ENCODE assay signal across 24 cellular contexts in the genomic region with DNA sequence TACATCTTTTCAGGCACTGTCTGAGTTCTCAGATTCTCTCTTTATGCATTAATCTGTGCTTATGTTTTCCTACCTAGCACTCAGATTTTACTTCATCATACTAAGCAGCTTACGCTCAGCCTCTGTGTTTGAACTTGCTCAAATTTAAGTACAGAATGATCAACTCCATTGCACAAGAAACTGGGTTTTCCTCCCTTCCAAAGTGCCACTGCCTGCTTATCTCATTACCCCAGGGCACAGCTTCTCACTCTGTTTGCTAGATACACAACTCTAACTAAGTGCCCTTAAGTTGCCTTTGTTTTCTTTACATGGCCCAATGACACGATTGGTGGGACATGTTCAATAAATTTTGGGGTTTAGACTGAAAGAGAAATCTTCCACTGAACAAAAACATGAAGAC.
DNase-seq lines count a peak whose midpoint lies in the region; ATAC-seq and TF ChIP-seq lines count a peak whose summit lies in the region.
"Had no signal": no experiment of that assay in that cellular context is flagged by ENCODE, and none has a peak within 500 bp of the region (broad histone marks: within the 10 kb centered on the region; RNA-seq: fewer than 3 reads in every experiment).

No MANE protein-coding gene starts in this region.

- H3K27ac Mint-ChIP-seq in memory B cell: peak overlapping the region; percentile 49
- H3K27ac Mint-ChIP-seq: CD14-positive monocyte; CD4-positive, alpha-beta T cell; CD8-positive, alpha-beta memory T cell; GM23338; H9 had no signal

- H3K4me1 ChIP-seq in foreskin keratinocyte: no peaks in the 10 kb centered on the region
- H3K4me1 ChIP-seq in upper lobe of right lung: no peaks in the 10 kb centered on the region
- H3K4me1 ChIP-seq: A549; BE2C; BLaER1 treated with 17β-estradiol and CSF1 and Interleukin-3, amounts not matched to agents 10 nM and 100 nM had no signal

- ATAC-seq in foreskin keratinocyte: no peak
- ATAC-seq in memory B cell (ENCODE audit: low read depth): no peak
- peak; percentile 24 for ATAC-seq in upper lobe of right lung
- ATAC-seq: A549, GM23338, HCT116 had no signal

- TF ChIP-seq CTCF in foreskin keratinocyte (conservative IDR thresholded peaks at IDR 0.05) (no peak), upper lobe of right lung (IDR thresholded peaks at IDR 0.05) (no peak)

- H3K4me3 ChIP-seq in upper lobe of right lung: no peak overlapping the region
- H3K4me3 ChIP-seq: A549; BLaER1 treated with 17β-estradiol and CSF1 and Interleukin-3, amounts not matched to agents 10 nM and 100 nM; GM23338 had no signal

- no peaks in the 10 kb centered on the region for H3K27me3 Mint-ChIP-seq in memory B cell
- H3K27me3 Mint-ChIP-seq: CD4-positive, alpha-beta T cell; CD8-positive, alpha-beta memory T cell had no signal

- H3K36me3 Mint-ChIP-seq in memory B cell: no peaks in the 10 kb centered on the region
- H3K36me3 Mint-ChIP-seq: CD14-positive monocyte; CD8-positive, alpha-beta memory T cell had no signal

- DNase-seq in HuH-7.5 (ENCODE audit: low spot score): peak; percentile 33
- DNase-seq in foreskin keratinocyte: peak; percentile 14 to 17
- DNase-seq in memory B cell (ENCODE audit: low spot score in 2 of 2): no peak
- no peak for DNase-seq in upper lobe of right lung
- DNase-seq in activated CD8-positive, alpha-beta memory T cell treated with anti-CD3 and anti-CD28 coated beads for 24 hours: no peak
- DNase-seq in NCI-H2107 treated with DMSO at 0.1 percent for 48 hours (lab: John Stamatoyannopoulos, UW; ENCODE audit: unreplicated experiment): no peak
- DNase-seq in COLO829 (ENCODE audit: low spot score): no peak
- DNase-seq: 8988T; ACHN; AML-193; BE2C; Calu3; CD4-positive, alpha-beta T cell; CD8-positive, alpha-beta memory T cell; COR-L47; DMS53; DMS79 treated with DMSO at 0.1 percent for 48 hours; GF-D8; H9 had no signal

- no peak overlapping the region for H3K4me3 Mint-ChIP-seq in memory B cell
- H3K4me3 Mint-ChIP-seq: CD14-positive monocyte; CD4-positive, alpha-beta T cell; CD8-positive, alpha-beta memory T cell; GM23338; H9 had no signal

- no peaks in the 10 kb centered on the region for H3K36me3 ChIP-seq in upper lobe of right lung
- H3K36me3 ChIP-seq: BE2C; BLaER1 treated with 17β-estradiol and CSF1 and Interleukin-3, amounts not matched to agents 10 nM and 100 nM had no signal

- no peaks in the 10 kb centered on the region for H3K4me1 Mint-ChIP-seq in memory B cell
- H3K4me1 Mint-ChIP-seq: CD14-positive monocyte; CD8-positive, alpha-beta memory T cell had no signal

- H3K27me3 ChIP-seq in foreskin keratinocyte: peaks cover 4% of the 10 kb centered on the region
- H3K27me3 ChIP-seq in upper lobe of right lung: no peaks in the 10 kb centered on the region
- H3K27me3 ChIP-seq: BE2C; BLaER1 treated with 17β-estradiol and CSF1 and Interleukin-3, amounts not matched to agents 10 nM and 100 nM had no signal

- H3K27ac ChIP-seq in foreskin keratinocyte (no peak overlapping the region), upper lobe of right lung (no peak overlapping the region)
- H3K27ac ChIP-seq: A549; BLaER1 treated with 17β-estradiol and CSF1 and Interleukin-3, amounts not matched to agents 10 nM and 100 nM had no signal

- H3K9me3 ChIP-seq in upper lobe of right lung: no peaks in the 10 kb centered on the region
- H3K9me3 ChIP-seq: A549, BE2C had no signal

- peaks cover 1% of the 10 kb centered on the region for H3K9me3 Mint-ChIP-seq in memory B cell
- H3K9me3 Mint-ChIP-seq: GM23338, H9 had no signal

- intact Hi-C loops in upper lobe of right lung (cut with DNase I): no loop called here

Comparison
In these comparisons a context has a peak if more than half of its experiments do, and no peak if none do; other contexts are left out.
1. DNase-seq: peak in HuH-7.5 (single experiment) and foreskin keratinocyte (2 of 2); none in memory B cell (0 of 2), upper lobe of right lung (single experiment), activated CD8-positive, alpha-beta memory T cell treated with anti-CD3 and anti-CD28 coated beads for 24 hours (single experiment), NCI-H2107 treated with DMSO at 0.1 percent for 48 hours (single experiment) and COLO829 (single experiment).